ENCODE assay signal across 12 cellular contexts in the genomic region with DNA sequence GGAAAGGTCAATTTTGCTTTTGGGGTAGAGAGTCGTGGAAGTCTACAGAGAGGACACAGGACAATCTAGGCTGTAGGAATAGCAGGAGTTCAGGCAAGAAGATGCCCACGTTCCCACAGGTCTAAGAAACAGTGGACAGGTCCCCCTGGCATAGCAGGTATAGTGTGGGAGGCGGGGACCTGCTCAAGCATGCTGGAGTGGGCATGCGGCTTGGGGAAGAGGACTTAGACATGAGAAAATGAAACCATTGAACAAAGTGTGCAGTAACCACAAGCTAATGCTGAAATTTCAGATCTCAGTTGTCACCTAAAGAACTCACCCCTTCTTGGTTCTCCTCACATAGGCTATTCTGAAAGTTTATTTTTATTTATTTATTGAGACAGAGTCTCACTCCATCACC.
DNase-seq lines count a peak whose midpoint lies in the region; ATAC-seq and TF ChIP-seq lines count a peak whose summit lies in the region.
"Had no signal": no experiment of that assay in that cellular context is flagged by ENCODE, and none has a peak within 500 bp of the region (broad histone marks: within the 10 kb centered on the region; RNA-seq: fewer than 3 reads in every experiment).

No MANE protein-coding gene starts in this region.

- WGBS in upper lobe of left lung, 2 donors = 75 to 95% methylated on average over 4 of the region's 4 CpGs

- H2AFZ ChIP-seq in OCI-LY7 (ENCODE audit: low read length) = no peak overlapping the region

- H3K79me2 ChIP-seq in OCI-LY7 (ENCODE audit: insufficient read depth, low read depth, low read length) = no peaks in the 10 kb centered on the region

- POLR2A ChIA-PET in OCI-LY7 (lab: Charles Lee) = interaction anchor here (0.5 kb wide), 1 partner anchor 52 kb away, joined by 3 read pairs; no protein-coding TSS in a partner anchor

- H3K4me1 ChIP-seq in upper lobe of left lung = no peaks in the 10 kb centered on the region
- no peaks in the 10 kb centered on the region for H3K4me1 ChIP-seq in OCI-LY7 (ENCODE audit: insufficient read depth, low read length, poor library complexity, severe bottlenecking)

- no peak for TF ChIP-seq POLR2A in upper lobe of left lung (IDR thresholded peaks at IDR 0.05)

- intact Hi-C loops in OCI-LY7 (cut with micrococcal nuclease; ENCODE audit: unreplicated experiment) = no loop called here

- H3K36me3 ChIP-seq in upper lobe of left lung (no peaks in the 10 kb centered on the region), OCI-LY7 (ENCODE audit: insufficient read depth, low read length) (no peaks in the 10 kb centered on the region)

- H3K27ac ChIP-seq in upper lobe of left lung (no peak overlapping the region), OCI-LY7 (ENCODE audit: low read depth, low read length, poor library complexity, severe bottlenecking) (no peak overlapping the region)

- no TSS peak for BruUV-seq in OCI-LY7 (replicated peaks; lab: Mats Ljungman, UMichigan)

- no peaks in the 10 kb centered on the region for H3K9me3 ChIP-seq in upper lobe of left lung
- H3K9me3 ChIP-seq in OCI-LY7 (ENCODE audit: low read length) = no peaks in the 10 kb centered on the region

- no peaks in the 10 kb centered on the region for H3K27me3 ChIP-seq in upper lobe of left lung

- CTCF ChIA-PET in OCI-LY7 (lab: Charles Lee; ENCODE audit: unreplicated experiment) = no interaction called here

- peak; percentile 80 for ATAC-seq in GM19372 (IDR thresholded peaks at IDR 0.05; ENCODE audit: low read depth, unreplicated experiment)
- ATAC-seq in HG02678 (IDR thresholded peaks at IDR 0.05; ENCODE audit: unreplicated experiment) = peak; percentile 79
- peak; percentile 65 for ATAC-seq in HG03457 (IDR thresholded peaks at IDR 0.05; ENCODE audit: unreplicated experiment)
- no peak for ATAC-seq in upper lobe of left lung (ENCODE audit: low FRiP score in 2 of 2)

- DNase-seq in GM12864 (ENCODE audit: low read depth) = peak; percentile 63
- DNase-seq in upper lobe of left lung = no peak
- no peak for DNase-seq in DMS153 treated with DMSO at 0.1 percent for 48 hours (lab: John Stamatoyannopoulos, UW; ENCODE audit: unreplicated experiment)
- no peak for DNase-seq in OCI-LY7 (ENCODE audit: low spot score)
- DNase-seq in amygdala (lab: John Stamatoyannopoulos, UW) = no peak
- DNase-seq: activated CD4-positive, CD25-positive, alpha-beta regulatory T cell; H9; Kasumi-1; Right ventricle myocardium superior had no signal

- TF ChIP-seq CTCF in GM12864 (IDR thresholded peaks at IDR 0.05; ENCODE audit: low read depth, low read length, missing control alignments) = no peak
- TF ChIP-seq CTCF in upper lobe of left lung (IDR thresholded peaks at IDR 0.05) = no peak
- TF ChIP-seq CTCF in OCI-LY7 (conservative IDR thresholded peaks at IDR 0.05; ENCODE audit: low read length) = no peak

- no peaks in the 10 kb centered on the region for H4K20me1 ChIP-seq in OCI-LY7 (ENCODE audit: insufficient read depth, low read length)

- H3K4me3 ChIP-seq in GM12864 (ENCODE audit: low read depth, low read length) (no peak overlapping the region), upper lobe of left lung (no peak overlapping the region), OCI-LY7 (ENCODE audit: low read depth, low read length, poor library complexity, severe bottlenecking) (no peak overlapping the region)

- no peak overlapping the region for H3K4me2 ChIP-seq in OCI-LY7 (ENCODE audit: low read length)

- no peak for TF ChIP-seq EP300 in upper lobe of left lung (IDR thresholded peaks at IDR 0.05)

- H3K9me2 ChIP-seq in OCI-LY7 (ENCODE audit: insufficient read depth, low read length) = no peaks in the 10 kb centered on the region

Comparison
In these comparisons a context has a peak if more than half of its experiments do, and no peak if none do; other contexts are left out.
1. ATAC-seq: peak in GM19372 (single experiment), HG02678 (single experiment) and HG03457 (single experiment); none in upper lobe of left lung (0 of 2).